11 cellular contexts compared by ENCODE assay signal in genomic region chr2:36478332-36478738, GRCh38.
DNase-seq lines count a peak whose midpoint lies in the region; ATAC-seq and TF ChIP-seq lines count a peak whose summit lies in the region.
"Had no signal": no experiment of that assay in that cellular context is flagged by ENCODE, and none has a peak within 500 bp of the region (broad histone marks: within the 10 kb centered on the region; RNA-seq: fewer than 3 reads in every experiment).

No MANE protein-coding gene starts in this region.

- TF ChIP-seq CTCF in osteoblast (IDR thresholded peaks at IDR 0.05; ENCODE audit: extremely low read depth, low read depth, low read length) = no peak

- peak overlapping the region; percentile 88 for H3K27ac ChIP-seq in osteoblast (ENCODE audit: low read depth, low read length)

- H3K79me2 ChIP-seq in osteoblast (ENCODE audit: insufficient read depth, low read length) = peaks cover 63% of the 10 kb centered on the region

- peaks cover 68% of the 10 kb centered on the region for H3K4me1 ChIP-seq in osteoblast (ENCODE audit: insufficient read depth, low read length)

- ATAC-seq in GM21447 (IDR thresholded peaks at IDR 0.05; ENCODE audit: unreplicated experiment) = no peak
- ATAC-seq in GM18502 (IDR thresholded peaks at IDR 0.05; ENCODE audit: poor library complexity, unreplicated experiment) = no peak
- ATAC-seq: activated T-cell treated with anti-CD3 and anti-CD28 coated beads, Interleukin-2, amount 50 U/mL, for 4 hours had no signal

- H3K27me3 ChIP-seq in osteoblast (ENCODE audit: insufficient read depth, low read length) = no peaks in the 10 kb centered on the region

- H3K4me3 ChIP-seq in osteoblast (ENCODE audit: insufficient read depth, low read length) = no peak overlapping the region

- no peak overlapping the region for H2AFZ ChIP-seq in osteoblast (ENCODE audit: low read length)

- DNase-seq in CD1c-positive myeloid dendritic cell (ENCODE audit: extremely low spot score) (peak; percentile 73), RPMI7951 (ENCODE audit: low read depth) (peak; percentile 73), fibroblast of gingiva (ENCODE audit: low read depth) (peak; percentile 70), osteoblast (ENCODE audit: insufficient read length, low spot score, missing footprints) (peak; percentile 82), NAMALWA (ENCODE audit: low spot score) (no peak), iPS-NIHi7 (ENCODE audit: extremely low spot score) (no peak)
- DNase-seq: activated T-cell treated with anti-CD3 and anti-CD28 coated beads, Interleukin-2, amount 50 U/mL, for 4 hours; DMS53; hippocampal formation had no signal

- no peaks in the 10 kb centered on the region for H4K20me1 ChIP-seq in osteoblast (ENCODE audit: insufficient read depth, low read length)

- peaks cover 7% of the 10 kb centered on the region for H3K9me3 ChIP-seq in osteoblast (ENCODE audit: low read depth, low read length)

- peaks cover 90% of the 10 kb centered on the region for H3K36me3 ChIP-seq in osteoblast (ENCODE audit: insufficient read depth, low read length)

- peak overlapping the region; percentile 17 for H3K4me2 ChIP-seq in osteoblast (ENCODE audit: insufficient read depth, low read length)

Comparison
In these comparisons a context has a peak if more than half of its experiments do, and no peak if none do; other contexts are left out.
1. DNase-seq: peak in CD1c-positive myeloid dendritic cell (single experiment), RPMI7951 (single experiment), fibroblast of gingiva (single experiment) and osteoblast (single experiment); none in NAMALWA (single experiment) and iPS-NIHi7 (single experiment).